Comparison of ENCODE assay signal across 8 cellular contexts in genomic region chr3:23944007-23944760, GRCh38. TPM values are rescaled to one million over a fixed set of nuclear protein-coding genes. Genes with fewer than 3 reads are reported as not detected.
DNase-seq lines count a peak whose midpoint lies in the region; ATAC-seq and TF ChIP-seq lines count a peak whose summit lies in the region.

No MANE protein-coding gene starts in this region.

- H3K27me3 ChIP-seq in body of pancreas (no peaks in the 10 kb centered on the region), mesendoderm (ENCODE audit: insufficient read depth, low read length, poor library complexity) (no peaks in the 10 kb centered on the region)

- TF ChIP-seq CTCF in body of pancreas (IDR thresholded peaks at IDR 0.05) = no peak
- TF ChIP-seq CTCF in omental fat pad (IDR thresholded peaks at IDR 0.05) = no peak

- peaks cover 35% of the 10 kb centered on the region for H3K4me1 Mint-ChIP-seq in stimulated activated naive CD8-positive, alpha-beta T cell treated with anti-CD3 and anti-CD28 coated beads, Interleukin-15, Interleukin-2, amounts not matched to agents 100 ng/mL and 50 ng/mL, for 24 hours (ENCODE audit: low read depth)

- H3K4me1 ChIP-seq in body of pancreas (peaks cover 35% of the 10 kb centered on the region), mesendoderm (ENCODE audit: control insufficient read depth, low read depth, low read length) (peaks cover 14% of the 10 kb centered on the region)

- peak overlapping the region; percentile 2 for H3K27ac Mint-ChIP-seq in stimulated activated naive CD8-positive, alpha-beta T cell treated with anti-CD3 and anti-CD28 coated beads, Interleukin-15, Interleukin-2, amounts not matched to agents 100 ng/mL and 50 ng/mL, for 24 hours

- H2BK5ac ChIP-seq in mesendoderm (ENCODE audit: low read length) = no peak overlapping the region

- no peak overlapping the region for H2BK120ac ChIP-seq in mesendoderm (ENCODE audit: low read depth, low read length)

- peak overlapping the region; percentile 37 for H2BK15ac ChIP-seq in mesendoderm (replicated peaks; ENCODE audit: low read depth)

- peak overlapping the region; percentile 91 for H3K9ac ChIP-seq in mesendoderm (ENCODE audit: low read length)

- peak overlapping the region; percentile 99 for H3K4me2 ChIP-seq in mesendoderm (ENCODE audit: low read length)

- DNase-seq in stimulated activated naive CD8-positive, alpha-beta T cell treated with anti-CD3 and anti-CD28 coated beads, Interleukin-15, Interleukin-2, amounts not matched to agents 100 U/mL and 50 U/mL, for 24 hours = no peak
- DNase-seq in body of pancreas (no peak), mesendoderm (no peak), A172 (ENCODE audit: low spot score) (no peak), NCI-H1436 treated with DMSO at 0.1 percent for 48 hours (lab: John Stamatoyannopoulos, UW) (no peak), omental fat pad (ENCODE audit: low spot score) (no peak)

- no peak overlapping the region for H3K23ac ChIP-seq in mesendoderm (ENCODE audit: low read length)

- H3K4me3 ChIP-seq in body of pancreas (peak overlapping the region; percentile 26 to 55), mesendoderm (ENCODE audit: low read length) (peak overlapping the region; percentile 57)

- H3K27ac ChIP-seq in body of pancreas = peak overlapping the region in 2 of 4 donors; percentile 91 to 100
- peak overlapping the region; percentile 96 for H3K27ac ChIP-seq in mesendoderm (ENCODE audit: low read depth, low read length)

- peaks cover 13% of the 10 kb centered on the region for H3K27me3 Mint-ChIP-seq in stimulated activated naive CD8-positive, alpha-beta T cell treated with anti-CD3 and anti-CD28 coated beads, Interleukin-15, Interleukin-2, amounts not matched to agents 100 ng/mL and 50 ng/mL, for 24 hours

- H3K4me3 Mint-ChIP-seq in stimulated activated naive CD8-positive, alpha-beta T cell treated with anti-CD3 and anti-CD28 coated beads, Interleukin-15, Interleukin-2, amounts not matched to agents 100 ng/mL and 50 ng/mL, for 24 hours = peak overlapping the region; percentile 83

- 6 to 7% methylated on average over 13 of the region's 13 CpGs for WGBS in body of pancreas, 2 donors
- no CpG with 5 or more reads among the region's 13 CpGs for WGBS in mesendoderm (ENCODE audit: extremely low coverage, insufficient coverage, low lambda C conversion rate)

- no peak overlapping the region for H2AK5ac ChIP-seq in mesendoderm (ENCODE audit: low read length)

- H3K79me2 ChIP-seq in mesendoderm (ENCODE audit: control insufficient read depth, insufficient read depth, low read length) = peaks cover 16% of the 10 kb centered on the region

- H3K9me3 ChIP-seq in body of pancreas = no peaks in the 10 kb centered on the region

- no peaks in the 10 kb centered on the region for H3K9me3 Mint-ChIP-seq in stimulated activated naive CD8-positive, alpha-beta T cell treated with anti-CD3 and anti-CD28 coated beads, Interleukin-15, Interleukin-2, amounts not matched to agents 100 ng/mL and 50 ng/mL, for 24 hours

- H3K79me1 ChIP-seq in mesendoderm (ENCODE audit: low read length) = peaks cover 3% of the 10 kb centered on the region

- no peaks in the 10 kb centered on the region for H3K36me3 Mint-ChIP-seq in stimulated activated naive CD8-positive, alpha-beta T cell treated with anti-CD3 and anti-CD28 coated beads, Interleukin-15, Interleukin-2, amounts not matched to agents 100 ng/mL and 50 ng/mL, for 24 hours (ENCODE audit: low read depth)

- peak overlapping the region; percentile 72 for H3K18ac ChIP-seq in mesendoderm (ENCODE audit: low read length)

- no peak for TF ChIP-seq POLR2A in body of pancreas (IDR thresholded peaks at IDR 0.05)

- H4K5ac ChIP-seq in mesendoderm (ENCODE audit: low read length) = no peak overlapping the region

- peak overlapping the region; percentile 65 for H4K8ac ChIP-seq in mesendoderm (ENCODE audit: low read depth, low read length)

- no peak overlapping the region for H3K4ac ChIP-seq in mesendoderm (ENCODE audit: low read depth, low read length)

- peak overlapping the region; percentile 98 for H3K56ac ChIP-seq in mesendoderm (ENCODE audit: low read length)

- H3K36me3 ChIP-seq in body of pancreas (replicated peaks in 1 of 2; ENCODE audit: insufficient read depth in 1 of 2, low read depth in 2 of 2) = no peaks in the 10 kb centered on the region
- H3K36me3 ChIP-seq in mesendoderm (ENCODE audit: control insufficient read depth, insufficient read depth, low read length) = no peaks in the 10 kb centered on the region

- no peak for ATAC-seq in stimulated activated naive CD8-positive, alpha-beta T cell treated with anti-CD3 and anti-CD28 coated beads, Interleukin-15, Interleukin-2, amounts not matched to agents 100 U/mL and 50 U/mL, for 24 hours
- no peak for ATAC-seq in body of pancreas
- ATAC-seq in omental fat pad (ENCODE audit: low FRiP score) = no peak
- ATAC-seq in GM21737 (IDR thresholded peaks at IDR 0.05; ENCODE audit: unreplicated experiment) = no peak

- intact Hi-C loops in body of pancreas (cut with DNase I) = no loop called here

RNA-seq across cellular contexts. Expression of gene NR1D2, which starts 0.9 kb away (rescaled TPM):
- total RNA-seq in body of pancreas (10 to 100 TPM; 13.0 to 14.5 TPM), omental fat pad (10 to 100 TPM; 19.6 to 36.9 (median 22.7) TPM)
- 6.5 TPM for polyA plus RNA-seq in mesendoderm (2013, experiment 1 of 2)
- polyA plus RNA-seq in mesendoderm (2013, experiment 2 of 2) = 6.5 TPM
- 27.6 and 35.2 TPM in 2 replicates for total RNA-seq in A172 (2014; rRNA removed; shearing (Covaris generic))

RNA-seq across cellular contexts. Expression of gene RPL15, which starts 27.3 kb away (rescaled TPM):
- total RNA-seq in body of pancreas (1,000 to 10,000 TPM in 1 of 2 donors, 100 to 1,000 TPM in 1; 385 to 1,128 TPM), omental fat pad (1,000 to 10,000 TPM; 1,996 to 2,993 (median 2,303) TPM)
- polyA plus RNA-seq in mesendoderm (2013, experiment 1 of 2) = 3,038 TPM
- 2,986 TPM for polyA plus RNA-seq in mesendoderm (2013, experiment 2 of 2)
- 1,056 and 1,847 TPM in 2 replicates for total RNA-seq in A172 (2014; rRNA removed; shearing (Covaris generic))

RNA-seq across cellular contexts. Expression of gene NKIRAS1, which starts 27.4 kb away (rescaled TPM):
- total RNA-seq in body of pancreas = 1 to 10 TPM; 2.0 to 7.8 TPM
- 3.7 TPM for polyA plus RNA-seq in mesendoderm (2013, experiment 1 of 2)
- 3.5 TPM for polyA plus RNA-seq in mesendoderm (2013, experiment 2 of 2)
- total RNA-seq in A172 (2014; rRNA removed; shearing (Covaris generic)) = 29.4 and 39.4 TPM in 2 replicates
- 10 to 100 TPM in 3 of 4 donors, 1 to 10 TPM in 1; 8.9 to 15.1 (median 11.7) TPM for total RNA-seq in omental fat pad
